Comparison of ENCODE assay signal across 8 cellular contexts in the genomic region with DNA sequence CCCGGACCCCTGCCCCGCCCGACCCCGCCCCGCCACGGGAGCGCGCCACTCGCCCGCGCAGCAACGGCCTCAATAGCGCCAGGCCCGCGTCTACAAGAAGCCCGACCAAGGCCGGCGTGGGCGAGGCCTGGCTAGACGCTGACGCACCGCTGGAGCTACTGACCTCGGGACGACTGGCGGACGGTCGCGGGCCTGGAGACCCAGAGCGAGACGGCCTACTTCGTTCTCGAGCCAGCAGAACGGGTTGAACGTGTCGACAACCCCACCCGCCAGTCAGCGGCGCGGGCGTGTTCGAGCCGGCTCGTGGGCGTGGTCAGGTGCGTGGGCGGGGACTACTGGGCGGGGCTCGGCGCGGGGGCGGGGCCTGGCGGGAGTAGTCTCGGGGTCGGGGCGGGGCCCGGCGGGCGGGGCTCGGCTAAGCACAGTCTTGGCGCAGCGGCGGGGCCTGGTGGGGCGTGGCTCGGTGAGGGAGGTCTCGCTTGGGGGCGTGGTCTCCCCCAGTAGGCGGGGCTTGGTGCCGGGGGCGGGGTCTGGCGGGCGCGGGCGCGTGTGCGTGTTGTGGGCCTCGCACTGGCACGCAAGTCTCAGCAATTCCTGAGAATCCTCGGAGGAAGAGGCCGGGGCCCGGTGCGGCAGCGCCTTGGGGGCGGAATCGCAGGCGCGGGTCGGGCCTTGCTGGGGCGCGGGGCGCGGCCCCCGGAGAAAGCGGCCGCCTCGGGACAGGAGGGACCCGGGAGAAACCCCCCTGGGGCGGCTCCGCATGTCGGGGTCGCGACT. TPM values are rescaled to one million over a fixed set of nuclear protein-coding genes. Genes with fewer than 3 reads are reported as not detected.
DNase-seq lines count a peak whose midpoint lies in the region; ATAC-seq and TF ChIP-seq lines count a peak whose summit lies in the region.

A gene (minus strand): TSS at position 293 of the 777 bp plus-strand sequence. CDS start 5,080 bp downstream, outside the sequence.

- peaks cover 25% of the 10 kb centered on the region for H3K36me3 ChIP-seq in BLaER1
- peaks cover 0 to 9% (median 3%) of the 10 kb centered on the region in 4 donors for H3K36me3 ChIP-seq in liver (ENCODE audit: control insufficient read depth in 4 of 4, insufficient read depth in 3 of 4, low read depth in 1 of 4, low read length in 3 of 4)

- H3K4me1 ChIP-seq in BLaER1 (peaks cover 45% of the 10 kb centered on the region), liver (ENCODE audit: control insufficient read depth in 4 of 4, insufficient read depth in 4 of 4, low read length in 3 of 4) (peaks cover 12 to 33% (median 24%) of the 10 kb centered on the region in 4 donors)

- no peak for TF ChIP-seq CTCF in liver (IDR thresholded peaks at IDR 0.05; ENCODE audit: low read depth, low read length, missing input control)

- WGBS in liver, result 3% methylated on average over 101 of the region's 101 CpGs

- peak; percentile 94 for DNase-seq in NCI-H748 (lab: John Stamatoyannopoulos, UW; ENCODE audit: unreplicated experiment)
- peak; percentile 99 to 100 for DNase-seq in activated CD4-positive, alpha-beta T cell treated with anti-CD3 and anti-CD28 coated beads, Interleukin-2, amount 50 U/mL, for 4 hours
- peak; percentile 100 for DNase-seq in stimulated activated CD4-positive, alpha-beta T cell treated with anti-CD3 and anti-CD28 coated beads, Interleukin-4, amount 100 ng/mL, for 1 hour

- H3K36me3 Mint-ChIP-seq in dendritic cell treated with granulocyte-macrophage colony-stimulating factor and Interleukin-4, amounts not matched to agents 40 ng/mL and 50 ng/mL, for 4 days (ENCODE audit: low read depth), result peaks cover 81% of the 10 kb centered on the region

- H3K9ac ChIP-seq in BLaER1 (peak within 1 kb of the TSS; percentile 86), liver (ENCODE audit: low read depth in 1 of 2, low read length in 2 of 2) (peak within 1 kb of the TSS; percentile 91 to 99)

- no peaks in the 10 kb centered on the region for H3K9me3 Mint-ChIP-seq in dendritic cell treated with granulocyte-macrophage colony-stimulating factor and Interleukin-4, amounts not matched to agents 40 ng/mL and 50 ng/mL, for 4 days

- H3K4me2 ChIP-seq in BLaER1, result peak within 1 kb of the TSS; percentile 97

- H3K27me3 ChIP-seq in BLaER1, result peaks cover 31% of the 10 kb centered on the region
- no peaks in the 10 kb centered on the region for H3K27me3 ChIP-seq in liver (ENCODE audit: control insufficient read depth in 4 of 4, insufficient read depth in 4 of 4, low read length in 3 of 4)

- H3K27ac Mint-ChIP-seq in dendritic cell treated with granulocyte-macrophage colony-stimulating factor and Interleukin-4, amounts not matched to agents 40 ng/mL and 50 ng/mL, for 4 days, result peak within 1 kb of the TSS; percentile 100

- no peak for TF ChIP-seq RAD21 in liver (IDR thresholded peaks at IDR 0.05)

- peaks cover 39% of the 10 kb centered on the region for H4K20me1 ChIP-seq in BLaER1

- H3K4me3 Mint-ChIP-seq in dendritic cell treated with granulocyte-macrophage colony-stimulating factor and Interleukin-4, amounts not matched to agents 40 ng/mL and 50 ng/mL, for 4 days, result peak within 1 kb of the TSS; percentile 89

- H3K27ac ChIP-seq in BLaER1 (peak within 1 kb of the TSS; percentile 90), liver (ENCODE audit: low read depth in 1 of 2, low read length in 2 of 2) (peak within 1 kb of the TSS; percentile 97 to 100)

- H3K9me3 ChIP-seq in BLaER1, result no peaks in the 10 kb centered on the region
- H3K9me3 ChIP-seq in liver (ENCODE audit: control insufficient read depth in 4 of 4, low read length in 3 of 4), result no peaks in the 10 kb centered on the region

- ATAC-seq in GM19351 (IDR thresholded peaks at IDR 0.05; ENCODE audit: unreplicated experiment) (peak; percentile 43), HG03521 (IDR thresholded peaks at IDR 0.05; ENCODE audit: unreplicated experiment) (peak; percentile 51)

- H3K4me1 Mint-ChIP-seq in dendritic cell treated with granulocyte-macrophage colony-stimulating factor and Interleukin-4, amounts not matched to agents 40 ng/mL and 50 ng/mL, for 4 days (ENCODE audit: low read depth), result peaks cover 48% of the 10 kb centered on the region

- H3K4me3 ChIP-seq in BLaER1 (peak within 1 kb of the TSS; percentile 83), liver (ENCODE audit: low read depth in 1 of 3, low read length in 3 of 3) (peak within 1 kb of the TSS; percentile 73 to 99 (median 79))

- H3K27me3 Mint-ChIP-seq in dendritic cell treated with granulocyte-macrophage colony-stimulating factor and Interleukin-4, amounts not matched to agents 40 ng/mL and 50 ng/mL, for 4 days, result no peaks in the 10 kb centered on the region

- intact Hi-C loops in dendritic cell treated with granulocyte-macrophage colony-stimulating factor and Interleukin-4, amounts not matched to agents 40 ng/mL and 50 ng/mL, for 4 days (cut with micrococcal nuclease), result loop anchor here (1.0 to 10.0 kb wide), 3 partner anchors 59 to 302 kb away; a partner anchor contains a TSS

TF ChIP-seq in liver, 16 proteins besides CTCF, POLR2A, EP300 and RAD21:
- TF ChIP-seq, protein P1, sequence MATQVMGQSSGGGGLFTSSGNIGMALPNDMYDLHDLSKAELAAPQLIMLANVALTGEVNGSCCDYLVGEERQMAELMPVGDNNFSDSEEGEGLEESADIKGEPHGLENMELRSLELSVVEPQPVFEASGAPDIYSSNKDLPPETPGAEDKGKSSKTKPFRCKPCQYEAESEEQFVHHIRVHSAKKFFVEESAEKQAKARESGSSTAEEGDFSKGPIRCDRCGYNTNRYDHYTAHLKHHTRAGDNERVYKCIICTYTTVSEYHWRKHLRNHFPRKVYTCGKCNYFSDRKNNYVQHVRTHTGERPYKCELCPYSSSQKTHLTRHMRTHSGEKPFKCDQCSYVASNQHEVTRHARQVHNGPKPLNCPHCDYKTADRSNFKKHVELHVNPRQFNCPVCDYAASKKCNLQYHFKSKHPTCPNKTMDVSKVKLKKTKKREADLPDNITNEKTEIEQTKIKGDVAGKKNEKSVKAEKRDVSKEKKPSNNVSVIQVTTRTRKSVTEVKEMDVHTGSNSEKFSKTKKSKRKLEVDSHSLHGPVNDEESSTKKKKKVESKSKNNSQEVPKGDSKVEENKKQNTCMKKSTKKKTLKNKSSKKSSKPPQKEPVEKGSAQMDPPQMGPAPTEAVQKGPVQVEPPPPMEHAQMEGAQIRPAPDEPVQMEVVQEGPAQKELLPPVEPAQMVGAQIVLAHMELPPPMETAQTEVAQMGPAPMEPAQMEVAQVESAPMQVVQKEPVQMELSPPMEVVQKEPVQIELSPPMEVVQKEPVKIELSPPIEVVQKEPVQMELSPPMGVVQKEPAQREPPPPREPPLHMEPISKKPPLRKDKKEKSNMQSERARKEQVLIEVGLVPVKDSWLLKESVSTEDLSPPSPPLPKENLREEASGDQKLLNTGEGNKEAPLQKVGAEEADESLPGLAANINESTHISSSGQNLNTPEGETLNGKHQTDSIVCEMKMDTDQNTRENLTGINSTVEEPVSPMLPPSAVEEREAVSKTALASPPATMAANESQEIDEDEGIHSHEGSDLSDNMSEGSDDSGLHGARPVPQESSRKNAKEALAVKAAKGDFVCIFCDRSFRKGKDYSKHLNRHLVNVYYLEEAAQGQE (IDR thresholded peaks at IDR 0.05), result no peak
- TF ChIP-seq, protein P2, sequence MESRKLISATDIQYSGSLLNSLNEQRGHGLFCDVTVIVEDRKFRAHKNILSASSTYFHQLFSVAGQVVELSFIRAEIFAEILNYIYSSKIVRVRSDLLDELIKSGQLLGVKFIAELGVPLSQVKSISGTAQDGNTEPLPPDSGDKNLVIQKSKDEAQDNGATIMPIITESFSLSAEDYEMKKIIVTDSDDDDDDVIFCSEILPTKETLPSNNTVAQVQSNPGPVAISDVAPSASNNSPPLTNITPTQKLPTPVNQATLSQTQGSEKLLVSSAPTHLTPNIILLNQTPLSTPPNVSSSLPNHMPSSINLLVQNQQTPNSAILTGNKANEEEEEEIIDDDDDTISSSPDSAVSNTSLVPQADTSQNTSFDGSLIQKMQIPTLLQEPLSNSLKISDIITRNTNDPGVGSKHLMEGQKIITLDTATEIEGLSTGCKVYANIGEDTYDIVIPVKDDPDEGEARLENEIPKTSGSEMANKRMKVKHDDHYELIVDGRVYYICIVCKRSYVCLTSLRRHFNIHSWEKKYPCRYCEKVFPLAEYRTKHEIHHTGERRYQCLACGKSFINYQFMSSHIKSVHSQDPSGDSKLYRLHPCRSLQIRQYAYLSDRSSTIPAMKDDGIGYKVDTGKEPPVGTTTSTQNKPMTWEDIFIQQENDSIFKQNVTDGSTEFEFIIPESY (IDR thresholded peaks at IDR 0.05), result no peak
- TF ChIP-seq GABPA (IDR thresholded peaks at IDR 0.05 in 1 of 2, conservative IDR thresholded peaks at IDR 0.05 in 1 of 2), result no peak
- no peak for TF ChIP-seq JUND (IDR thresholded peaks at IDR 0.05)
- TF ChIP-seq FOXA2 (IDR thresholded peaks at IDR 0.05), result no peak
- no peak for TF ChIP-seq TAF1 (conservative IDR thresholded peaks at IDR 0.05)
- peak; percentile 49 for TF ChIP-seq SP1 (IDR thresholded peaks at IDR 0.05)
- TF ChIP-seq EGR1 (IDR thresholded peaks at IDR 0.05; ENCODE audit: low read depth in 2 of 2), result peak; percentile 85 to 88
- TF ChIP-seq HNF4G (IDR thresholded peaks at IDR 0.05), result no peak
TF ChIP-seq in liver: peak in this region for 2.

RNA-seq across cellular contexts. Expression of the gene that starts here (rescaled TPM):
- 10 to 100 TPM; 68.5 to 77.8 TPM for total RNA-seq in liver
- 10 to 100 TPM; 75.7 to 99.1 TPM for polyA plus RNA-seq in liver

Comparison
In these comparisons a context has a peak if more than half of its experiments do, and no peak if none do; other contexts are left out.
1. Peak in every context shown above with its lines: DNase-seq, ATAC-seq, H3K4me3 ChIP-seq and H3K27ac ChIP-seq.